ENCODE assay signal across 21 cellular contexts in genomic region chr2:157732596-157732995, GRCh38.
DNase-seq lines count a peak whose midpoint lies in the region; ATAC-seq, FAIRE-seq and TF ChIP-seq lines count a peak whose summit lies in the region.
"Had no signal": no experiment of that assay in that cellular context is flagged by ENCODE, and none has a peak within 500 bp of the region (broad histone marks: within the 10 kb centered on the region; RNA-seq: fewer than 3 reads in every experiment).

No MANE protein-coding gene starts in this region.

- peaks cover 47% of the 10 kb centered on the region for H3K36me3 Mint-ChIP-seq in endothelial cell (ENCODE audit: low read depth, unreplicated experiment)

- H3K4me2 ChIP-seq in A549 (no peak overlapping the region), smooth muscle cell (no peak overlapping the region)
- H3K4me2 ChIP-seq: GM23338, KMS-11 had no signal

- no peak overlapping the region for H3K9ac ChIP-seq in smooth muscle cell (ENCODE audit: low read depth)
- H3K9ac ChIP-seq: KMS-11 had no signal

- H3K4me3 ChIP-seq in A549 (no peak overlapping the region), smooth muscle cell (no peak overlapping the region)
- H3K4me3 ChIP-seq: GM23338, MG63 had no signal

- H3K36me3 ChIP-seq in smooth muscle cell (ENCODE audit: low read depth), result peaks cover 32% of the 10 kb centered on the region

- H3K79me2 ChIP-seq in smooth muscle cell (ENCODE audit: low read depth), result no peaks in the 10 kb centered on the region

- TF ChIP-seq CTCF in A549 (IDR thresholded peaks at IDR 0.05) (no peak), endothelial cell (IDR thresholded peaks at IDR 0.05; ENCODE audit: unreplicated experiment) (no peak), smooth muscle cell (IDR thresholded peaks at IDR 0.05; ENCODE audit: borderline replicate concordance, insufficient read depth, poor library complexity, severe bottlenecking) (no peak)

- H3K27me3 ChIP-seq in smooth muscle cell (ENCODE audit: low read depth), result no peaks in the 10 kb centered on the region
- H3K27me3 ChIP-seq: MG63 had no signal

- DNase-seq in A549 (ENCODE audit: low read depth in 1 of 2, low spot score in 1 of 2), result peak in 1 of 2 experiments; percentile 16
- DNase-seq in GM04503 (ENCODE audit: low read depth), result peak; percentile 32
- DNase-seq in RKO (ENCODE audit: low spot score), result peak; percentile 11
- DNase-seq in iris pigment epithelial cell (ENCODE audit: low read depth), result peak; percentile 24
- no peak for DNase-seq in endothelial cell (ENCODE audit: low spot score)
- DNase-seq in smooth muscle cell (lab: John Stamatoyannopoulos, UW; ENCODE audit: unreplicated experiment), result no peak
- DNase-seq: ACHN; Calu3; CD4-positive, alpha-beta T cell; DMS53; MG63; NCI-H1092 treated with DMSO at 0.1 percent for 48 hours; NCI-H1694 treated with DMSO at 0.1 percent for 48 hours; NCI-H345; NCI-H82; T-cell had no signal

- TF ChIP-seq POLR2A in A549 (IDR thresholded peaks at IDR 0.05; ENCODE audit: low read length), result no peak

- whole genome bisulfite sequencing in A549 (ENCODE audit: missing lambda C conversion rate), result 49% methylated on average over 3 of the region's 3 CpGs
- 89% methylated on average over 3 of the region's 3 CpGs for WGBS in smooth muscle cell (ENCODE audit: low lambda C conversion rate)

- no peak overlapping the region for H2AFZ ChIP-seq in smooth muscle cell (ENCODE audit: low read depth)
- H2AFZ ChIP-seq: GM23338 had no signal

- CTCF ChIA-PET in A549 (lab: Yijun Ruan, JAX), result no interaction called here

- TF ChIP-seq EP300 in A549 (IDR thresholded peaks at IDR 0.05), result no peak

- H3K27ac ChIP-seq in A549 (no peak overlapping the region), smooth muscle cell (ENCODE audit: low read depth) (no peak overlapping the region)
- H3K27ac ChIP-seq: KMS-11 had no signal

- no peak for TF ChIP-seq RAD21 in A549 (conservative IDR thresholded peaks at IDR 0.05 in 1 of 2, IDR thresholded peaks at IDR 0.05 in 1 of 2)

- FAIRE-seq in A549 (lab: Jason Lieb, UNC), result no peak

- no peak overlapping the region for H3K4me3 Mint-ChIP-seq in endothelial cell (ENCODE audit: unreplicated experiment)
- H3K4me3 Mint-ChIP-seq: B cell; CD4-positive, alpha-beta T cell; GM23338; T-cell had no signal

- POLR2A ChIA-PET in A549 (lab: Yijun Ruan, JAX), result no interaction called here

- no peaks in the 10 kb centered on the region for H4K20me1 ChIP-seq in smooth muscle cell (ENCODE audit: low read depth)

- H3K4me1 ChIP-seq in A549 (no peaks in the 10 kb centered on the region), smooth muscle cell (ENCODE audit: low read depth) (no peaks in the 10 kb centered on the region)

- peaks cover 4% of the 10 kb centered on the region; the same call in 1 of the 3 replicates for H3K9me3 ChIP-seq in A549
- no peaks in the 10 kb centered on the region for H3K9me3 ChIP-seq in smooth muscle cell (replicated peaks; ENCODE audit: low read depth)
- H3K9me3 ChIP-seq: MG63 had no signal

- no peaks in the 10 kb centered on the region for H3F3A ChIP-seq in smooth muscle cell (ENCODE audit: low read depth)

- no peaks in the 10 kb centered on the region for H3K9me3 Mint-ChIP-seq in endothelial cell (ENCODE audit: unreplicated experiment)
- H3K9me3 Mint-ChIP-seq: GM23338 had no signal

- H3K27me3 Mint-ChIP-seq in endothelial cell (ENCODE audit: unreplicated experiment), result no peaks in the 10 kb centered on the region
- H3K27me3 Mint-ChIP-seq: B cell; CD4-positive, alpha-beta T cell; T-cell had no signal

- peak; percentile 19 to 42; a peak in 3 of 6 replicates for ATAC-seq in A549
- no peak for ATAC-seq in GM21786 (IDR thresholded peaks at IDR 0.05; ENCODE audit: unreplicated experiment)
- ATAC-seq in GM21529 (IDR thresholded peaks at IDR 0.05; ENCODE audit: unreplicated experiment), result no peak
- ATAC-seq: GM23338, T-cell had no signal

- no peak overlapping the region for H3K27ac Mint-ChIP-seq in endothelial cell (ENCODE audit: unreplicated experiment)
- H3K27ac Mint-ChIP-seq: B cell; CD4-positive, alpha-beta T cell; GM23338; T-cell had no signal

- H3K4me1 Mint-ChIP-seq in endothelial cell (ENCODE audit: unreplicated experiment), result no peaks in the 10 kb centered on the region
- H3K4me1 Mint-ChIP-seq: GM23338, T-cell had no signal

TF ChIP-seq in A549, 52 proteins besides CTCF, POLR2A, EP300 and RAD21:
- TF ChIP-seq CEBPB (IDR thresholded peaks at IDR 0.05) (peak in 1 of 2 experiments; percentile 43; a peak in 1 of 4 replicates), ZC3H11A (IDR thresholded peaks at IDR 0.05) (no peak), FOSL2 (IDR thresholded peaks at IDR 0.05) (no peak), FOSL2 (CRISPR knock-in tag; IDR thresholded peaks at IDR 0.05) (peak; percentile 11; the same call in 1 of the 2 replicates)
TF ChIP-seq in A549: peak in this region for 2.

Comparison
In these comparisons a context has a peak if more than half of its experiments do, and no peak if none do; other contexts are left out.
1. ATAC-seq: peak in A549 (2 of 2); none in GM21786 (single experiment) and GM21529 (single experiment).
2. DNase-seq: peak in GM04503 (single experiment), RKO (single experiment) and iris pigment epithelial cell (single experiment); none in endothelial cell (single experiment) and smooth muscle cell (single experiment).